In genomic region chr11:123382555-123383074, GRCh38 we compare ENCODE assay signal across 13 cellular contexts. TPM values are rescaled to one million over a fixed set of nuclear protein-coding genes. Genes with fewer than 3 reads are reported as not detected.
A peak's percentile ranks its signal among the peaks of the same experiment; 100 is the strongest.
DNase-seq lines count a peak whose midpoint lies in the region; ATAC-seq lines count a peak whose summit lies in the region.
"Had no signal": no experiment of that assay in that cellular context is flagged by ENCODE, and none has a peak within 500 bp of the region (broad histone marks: within the 10 kb centered on the region; RNA-seq: fewer than 3 reads in every experiment).

No MANE protein-coding gene starts in this region.

- H2BK120ac ChIP-seq in mesendoderm (ENCODE audit: low read depth, low read length): no peak overlapping the region

- H3K4ac ChIP-seq in mesendoderm (ENCODE audit: low read depth, low read length): no peak overlapping the region

- WGBS in mesendoderm (ENCODE audit: extremely low coverage, insufficient coverage, low lambda C conversion rate): 100% methylated on average over 1 of the region's 3 CpGs

- CTCF ChIA-PET in T-cell (lab: Charles Lee): interaction anchor here in 1 of 2 donors (0.9 kb wide), 1 partner anchor 14 kb away, joined by 5 read pairs; no protein-coding TSS in a partner anchor

- H3K4me3 Mint-ChIP-seq in T-cell: no peak overlapping the region
- H3K4me3 Mint-ChIP-seq in stimulated activated naive CD8-positive, alpha-beta T cell treated with anti-CD3 and anti-CD28 coated beads, Interleukin-15, amount 100 ng/mL, for 72 hours: peak overlapping the region; percentile 56 to 78

- no peak overlapping the region for H3K27ac ChIP-seq in mesendoderm (ENCODE audit: low read depth, low read length)
- H3K27ac ChIP-seq: left lung, upper lobe of right lung had no signal

- ATAC-seq in HG02759 (IDR thresholded peaks at IDR 0.05; ENCODE audit: unreplicated experiment) (peak; percentile 5), T-cell (replicated peaks in 1 of 4) (no peak)
- ATAC-seq in stimulated activated naive CD8-positive, alpha-beta T cell treated with anti-CD3 and anti-CD28 coated beads, Interleukin-15, amount 100 ng/mL, for 72 hours: peak; percentile 24
- ATAC-seq: upper lobe of right lung had no signal

- no peaks in the 10 kb centered on the region for H3K79me2 ChIP-seq in mesendoderm (ENCODE audit: control insufficient read depth, insufficient read depth, low read length)

- H4K8ac ChIP-seq in mesendoderm (ENCODE audit: low read depth, low read length): no peak overlapping the region

- no peaks in the 10 kb centered on the region for H3K27me3 Mint-ChIP-seq in T-cell
- H3K27me3 Mint-ChIP-seq in stimulated activated naive CD8-positive, alpha-beta T cell treated with anti-CD3 and anti-CD28 coated beads, Interleukin-15, amount 100 ng/mL, for 72 hours: peaks cover 14% of the 10 kb centered on the region

- no peak overlapping the region for H2BK15ac ChIP-seq in mesendoderm (replicated peaks; ENCODE audit: low read depth)

- no peak overlapping the region for H2AK5ac ChIP-seq in mesendoderm (ENCODE audit: low read length)

- no peak overlapping the region for H3K56ac ChIP-seq in mesendoderm (ENCODE audit: low read length)

- H2BK5ac ChIP-seq in mesendoderm (ENCODE audit: low read length): no peak overlapping the region

- no peaks in the 10 kb centered on the region for H3K4me1 ChIP-seq in mesendoderm (ENCODE audit: control insufficient read depth, low read depth, low read length)
- H3K4me1 ChIP-seq: left lung, upper lobe of right lung had no signal

- H3K27me3 ChIP-seq in mesendoderm (ENCODE audit: insufficient read depth, low read length, poor library complexity): no peaks in the 10 kb centered on the region
- H3K27me3 ChIP-seq: left lung, upper lobe of right lung had no signal

- peak overlapping the region; percentile 5 to 25 for H3K27ac Mint-ChIP-seq in T-cell
- H3K27ac Mint-ChIP-seq in stimulated activated naive CD8-positive, alpha-beta T cell treated with anti-CD3 and anti-CD28 coated beads, Interleukin-15, amount 100 ng/mL, for 72 hours: peak overlapping the region; percentile 84 to 90

- H3K36me3 ChIP-seq in mesendoderm (ENCODE audit: control insufficient read depth, insufficient read depth, low read length): no peaks in the 10 kb centered on the region
- H3K36me3 ChIP-seq: left lung, upper lobe of right lung had no signal

- H3K4me1 Mint-ChIP-seq in T-cell: peaks cover 0 to 10% (median 5%) of the 10 kb centered on the region in 3 donors
- H3K4me1 Mint-ChIP-seq in stimulated activated naive CD8-positive, alpha-beta T cell treated with anti-CD3 and anti-CD28 coated beads, Interleukin-15, amount 100 ng/mL, for 72 hours: no peaks in the 10 kb centered on the region

- POLR2A ChIA-PET in T-cell (lab: Charles Lee): no interaction called here

- H3K36me3 Mint-ChIP-seq in T-cell: no peaks in the 10 kb centered on the region

- no peak overlapping the region for H3K9ac ChIP-seq in mesendoderm (ENCODE audit: low read length)

- DNase-seq in stimulated activated CD4-positive, alpha-beta T cell treated with anti-CD3 and anti-CD28 coated beads, Interleukin-1b, Interleukin-23, amount 100 ng/mL, for 48 hours: peak; percentile 11
- no peak for DNase-seq in stimulated activated CD4-positive, alpha-beta T cell treated with anti-CD3 and anti-CD28 coated beads, Interleukin-2, amount 100 ng/mL, for 48 hours
- DNase-seq in T-cell: no peak
- DNase-seq in stimulated activated naive CD8-positive, alpha-beta T cell treated with anti-CD3 and anti-CD28 coated beads, Interleukin-15, amount 100 ng/mL, for 72 hours: no peak
- DNase-seq in GDM1 (lab: John Stamatoyannopoulos, UW): no peak
- no peak for DNase-seq in NCI-H226
- no peak for DNase-seq in mesendoderm
- DNase-seq: activated T-cell treated with anti-CD3 and anti-CD28 coated beads for 4 hours, GOT3, hypothalamus, left lung, upper lobe of right lung had no signal

- no peaks in the 10 kb centered on the region for H3K9me3 Mint-ChIP-seq in T-cell
- peaks cover 0 to 4% of the 10 kb centered on the region in 2 donors for H3K9me3 Mint-ChIP-seq in stimulated activated naive CD8-positive, alpha-beta T cell treated with anti-CD3 and anti-CD28 coated beads, Interleukin-15, amount 100 ng/mL, for 72 hours

- no peak overlapping the region for H3K4me2 ChIP-seq in mesendoderm (ENCODE audit: low read length)

- no peak overlapping the region for H3K4me3 ChIP-seq in mesendoderm (ENCODE audit: low read length)
- H3K4me3 ChIP-seq: left lung, upper lobe of right lung had no signal

- no peak overlapping the region for H3K18ac ChIP-seq in mesendoderm (ENCODE audit: low read length)

- no peaks in the 10 kb centered on the region for H3K79me1 ChIP-seq in mesendoderm (ENCODE audit: low read length)

- no peak overlapping the region for H4K5ac ChIP-seq in mesendoderm (ENCODE audit: low read length)

- H3K23ac ChIP-seq in mesendoderm (ENCODE audit: low read length): no peak overlapping the region

RNA-seq across cellular contexts. Expression of gene GRAMD1B, which starts 47.5 kb away (rescaled TPM):
- total RNA-seq in T-cell: 10 to 100 TPM in 3 of 5 donors, 1 to 10 TPM in 2; 8.6 to 15.6 (median 10.5) TPM
- polyA plus RNA-seq in mesendoderm (2013, experiment 1 of 2): 5.0 TPM
- 5.0 TPM for polyA plus RNA-seq in mesendoderm (2013, experiment 2 of 2)

Comparison
In these comparisons a context has a peak if more than half of its experiments do, and no peak if none do; other contexts are left out.
1. ATAC-seq: peak in HG02759 (single experiment) and stimulated activated naive CD8-positive, alpha-beta T cell treated with anti-CD3 and anti-CD28 coated beads, Interleukin-15, amount 100 ng/mL, for 72 hours (single experiment); none in T-cell (0 of 4).
2. H3K4me3 Mint-ChIP-seq: peak in stimulated activated naive CD8-positive, alpha-beta T cell treated with anti-CD3 and anti-CD28 coated beads, Interleukin-15, amount 100 ng/mL, for 72 hours (2 of 2); none in T-cell (0 of 3).